In genomic region chrX:39491548-39492297, GRCh38 we compare ENCODE assay signal across 1 cellular context.
A peak's percentile ranks its signal among the peaks of the same experiment; 100 is the strongest.
TF ChIP-seq lines count a peak whose summit lies in the region.

No MANE protein-coding gene starts in this region.

TF ChIP-seq in K562, 482 proteins besides CTCF, POLR2A, EP300 and RAD21 (continued from another document):
- TF ChIP-seq ZBTB40 (IDR thresholded peaks at IDR 0.05) (peak; percentile 76), ZBTB40 (CRISPR knock-in tag; IDR thresholded peaks at IDR 0.05) (no peak), CBFA2T3 (IDR thresholded peaks at IDR 0.05) (peak; percentile 87), ARID1B (IDR thresholded peaks at IDR 0.05) (peak; percentile 85), TBP (optimal IDR thresholded peaks at IDR 0.05; ENCODE audit: low read depth, low read length) (peak; percentile 57), ZC3H8 (IDR thresholded peaks at IDR 0.05) (no peak), TAL1 (IDR thresholded peaks at IDR 0.05) (peak; percentile 72), BHLHE40 (IDR thresholded peaks at IDR 0.05; ENCODE audit: low read length) (peak; percentile 62; the same call in 1 of the 2 replicates), CHAMP1 (IDR thresholded peaks at IDR 0.05) (no peak), HMBOX1 (IDR thresholded peaks at IDR 0.05) (peak; percentile 67; the same call in 1 of the 2 replicates), L3MBTL2 (IDR thresholded peaks at IDR 0.05) (0 out of 2 replicates have a peak, but pooled peaks have one; percentile 18), KDM1A (IDR thresholded peaks at IDR 0.05) (0 out of 4 replicates have a peak, but pooled peaks of 1 of the 2 experiments have one; percentile 8), TFAP4 (CRISPR knock-in tag; IDR thresholded peaks at IDR 0.05; ENCODE audit: borderline replicate concordance) (peak; percentile 14; the same call in 1 of the 2 replicates), RBM39 (optimal IDR thresholded peaks at IDR 0.05; ENCODE audit: low read depth, low read length) (no peak), RCOR1 (IDR thresholded peaks at IDR 0.05; ENCODE audit: borderline replicate concordance in 1 of 2, low read depth in 2 of 2, low read length in 2 of 2) (0 out of 4 replicates have a peak, but pooled peaks of 1 of the 2 experiments have one; percentile 13), SRF (CRISPR knock-in tag; IDR thresholded peaks at IDR 0.05) (peak in 1 of 2 experiments; percentile 90; a peak in 2 of 4 replicates), ZNF778 (CRISPR knock-in tag; IDR thresholded peaks at IDR 0.05) (no peak), NCOR1 (IDR thresholded peaks at IDR 0.05) (peak; percentile 70), STAT5A (IDR thresholded peaks at IDR 0.05; ENCODE audit: borderline replicate concordance, low read length) (0 out of 2 replicates have a peak, but pooled peaks have one; percentile 15), ZNF830 (CRISPR knock-in tag; IDR thresholded peaks at IDR 0.05) (no peak), GATA2 (CRISPR knock-in tag; IDR thresholded peaks at IDR 0.05) (peak; percentile 73), PYGO2 (tag; IDR thresholded peaks at IDR 0.05) (no peak), RBFOX2 (IDR thresholded peaks at IDR 0.05; ENCODE audit: low read depth, low read length) (0 out of 2 replicates have a peak, but pooled peaks have one; percentile 26), LEF1 (IDR thresholded peaks at IDR 0.05) (peak; percentile 55), GABPA (tag; conservative IDR thresholded peaks at IDR 0.05; ENCODE audit: low read depth) (peak; percentile 53), TCF3 (CRISPR knock-in tag; IDR thresholded peaks at IDR 0.05) (peak; percentile 86), SPI1 (IDR thresholded peaks at IDR 0.05; ENCODE audit: borderline replicate concordance, low read depth, low read length) (peak; percentile 99), ELF1 (tag; IDR thresholded peaks at IDR 0.05) (peak; percentile 58), ZNF584 (CRISPR knock-in tag; IDR thresholded peaks at IDR 0.05; ENCODE audit: low read depth) (0 out of 2 replicates have a peak, but pooled peaks have one; percentile 8), DPF2 (IDR thresholded peaks at IDR 0.05) (0 out of 2 replicates have a peak, but pooled peaks have one; percentile 61), FOXK2 (conservative IDR thresholded peaks at IDR 0.05 in 1 of 2, IDR thresholded peaks at IDR 0.05 in 1 of 2; ENCODE audit: low read depth in 2 of 2) (0 out of 4 replicates have a peak, but pooled peaks have one; percentile 29 to 45), TEAD4 (IDR thresholded peaks at IDR 0.05; ENCODE audit: low read length) (peak; percentile 58), TEAD4 (CRISPR knock-in tag; IDR thresholded peaks at IDR 0.05; ENCODE audit: borderline replicate concordance) (no peak), YY1 (IDR thresholded peaks at IDR 0.05; ENCODE audit: borderline replicate concordance in 1 of 3, control insufficient read depth in 1 of 3, extremely low read depth in 1 of 3, insufficient read depth in 3 of 3, insufficient read length in 1 of 3, insufficient replicate concordance in 2 of 3, low read depth in 1 of 3, low read length in 2 of 3) (peak in 1 of 3 experiments; percentile 33), NFIC (IDR thresholded peaks at IDR 0.05) (peak; percentile 41), SUPT5H (IDR thresholded peaks at IDR 0.05) (peak; percentile 32; the same call in 1 of the 2 replicates), CREM (IDR thresholded peaks at IDR 0.05; ENCODE audit: low read depth) (0 out of 2 replicates have a peak, but pooled peaks have one; percentile 4), BDP1 (IDR thresholded peaks at IDR 0.05; ENCODE audit: insufficient read depth, insufficient read length) (no peak), MTA2 (IDR thresholded peaks at IDR 0.05; ENCODE audit: low read depth) (0 out of 2 replicates have a peak, but pooled peaks have one; percentile 27)
- TF ChIP-seq, protein P1, sequence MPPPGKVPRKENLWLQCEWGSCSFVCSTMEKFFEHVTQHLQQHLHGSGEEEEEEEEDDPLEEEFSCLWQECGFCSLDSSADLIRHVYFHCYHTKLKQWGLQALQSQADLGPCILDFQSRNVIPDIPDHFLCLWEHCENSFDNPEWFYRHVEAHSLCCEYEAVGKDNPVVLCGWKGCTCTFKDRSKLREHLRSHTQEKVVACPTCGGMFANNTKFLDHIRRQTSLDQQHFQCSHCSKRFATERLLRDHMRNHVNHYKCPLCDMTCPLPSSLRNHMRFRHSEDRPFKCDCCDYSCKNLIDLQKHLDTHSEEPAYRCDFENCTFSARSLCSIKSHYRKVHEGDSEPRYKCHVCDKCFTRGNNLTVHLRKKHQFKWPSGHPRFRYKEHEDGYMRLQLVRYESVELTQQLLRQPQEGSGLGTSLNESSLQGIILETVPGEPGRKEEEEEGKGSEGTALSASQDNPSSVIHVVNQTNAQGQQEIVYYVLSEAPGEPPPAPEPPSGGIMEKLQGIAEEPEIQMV (tag; conservative IDR thresholded peaks at IDR 0.05; ENCODE audit: low read depth): no peak
- TF ChIP-seq, protein P2, sequence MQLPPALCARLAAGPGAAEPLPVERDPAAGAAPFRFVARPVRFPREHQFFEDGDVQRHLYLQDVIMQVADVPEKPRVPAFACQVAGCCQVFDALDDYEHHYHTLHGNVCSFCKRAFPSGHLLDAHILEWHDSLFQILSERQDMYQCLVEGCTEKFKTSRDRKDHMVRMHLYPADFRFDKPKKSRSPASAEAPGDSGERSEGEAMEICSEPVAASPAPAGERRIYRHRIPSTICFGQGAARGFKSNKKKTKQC (CRISPR knock-in tag; IDR thresholded peaks at IDR 0.05): no peak
